8 cellular contexts compared by ENCODE assay signal in the genomic region with DNA sequence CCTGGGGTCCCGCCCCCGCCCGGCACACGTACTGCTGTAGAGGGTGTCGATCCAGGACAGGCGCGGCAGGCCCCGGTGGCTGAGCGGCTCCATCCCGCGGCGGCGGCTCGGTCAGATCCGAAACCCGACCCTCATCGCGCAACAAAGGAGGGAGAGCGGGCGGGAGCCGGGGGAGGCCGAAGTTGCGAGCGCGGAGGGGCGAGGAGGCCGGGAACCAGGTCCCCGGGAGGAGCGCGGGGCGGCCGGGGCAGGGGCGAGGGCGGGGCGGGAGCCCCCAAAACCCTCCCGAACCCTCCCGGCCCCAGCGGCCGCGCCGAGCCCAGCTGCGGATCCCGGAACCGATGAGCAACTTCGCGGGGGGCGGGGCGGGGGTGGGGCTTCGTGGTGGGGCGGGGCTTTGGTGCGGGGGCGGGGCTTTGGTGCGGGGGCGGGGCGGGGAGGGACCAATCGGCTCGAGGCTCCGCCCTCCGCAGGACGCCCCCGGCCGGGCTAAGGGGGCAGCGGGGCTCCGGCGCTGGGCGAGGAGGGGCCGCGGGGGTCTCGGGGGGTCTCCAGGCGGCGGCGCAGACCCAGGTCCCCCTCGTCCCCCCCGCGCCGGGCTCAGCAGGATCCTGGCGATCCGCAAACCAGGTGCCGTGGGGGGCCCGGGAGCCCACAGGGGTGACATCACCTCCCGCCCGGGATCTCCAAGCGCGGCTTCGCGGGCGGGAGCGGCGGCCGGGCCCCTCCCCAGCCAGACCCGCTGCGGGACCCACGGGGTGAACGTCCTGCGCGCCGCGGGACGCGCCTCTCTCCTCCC. TPM values are rescaled to one million over a fixed set of nuclear protein-coding genes. Genes with fewer than 3 reads are reported as not detected.
A peak's percentile ranks its signal among the peaks of the same experiment; 100 is the strongest.
DNase-seq lines count a peak whose midpoint lies in the region; ATAC-seq and TF ChIP-seq lines count a peak whose summit lies in the region.

ABR (minus strand) TSS at position 347 of the 799 bp plus-strand sequence; CDS start at position 93, 254 bp downstream.

- H3K4me3 ChIP-seq in coronary artery (peak within 1 kb of the TSS; percentile 91), lower leg skin (ENCODE audit: low read depth, poor library complexity, severe bottlenecking) (peak within 1 kb of the TSS; percentile 53)

- WGBS in lower leg skin, 2 donors, result 1% methylated on average over 23 to 39 of the region's 100 CpGs

- intact Hi-C loops in lower leg skin (cut with DNase I; ENCODE audit: low total_unique reads), result loop anchor here (10.0 kb wide), 1 partner anchor 55 kb away; no protein-coding TSS in a partner anchor

- DNase-seq in NCI-H82 (lab: John Stamatoyannopoulos, UW), result peak; percentile 53
- DNase-seq in NCI-H82 treated with DMSO at 0.1 percent for 48 hours (lab: John Stamatoyannopoulos, UW; ENCODE audit: unreplicated experiment), result no peak
- DNase-seq in coronary artery (ENCODE audit: low spot score), result no peak
- DNase-seq in lower leg skin (ENCODE audit: low spot score in 2 of 2), result peak in 1 of 2 donors; percentile 91
- DNase-seq in stimulated activated CD8-positive, alpha-beta memory T cell treated with anti-CD3 and anti-CD28 coated beads, Interleukin-12 subunit alpha, Interleukin-12 subunit beta, amount 100 ng/mL, for 1 hour (ENCODE audit: low read depth), result peak; percentile 40
- DNase-seq in hepatic stellate cell (ENCODE audit: low spot score), result no peak

- TF ChIP-seq POLR2A in lower leg skin (IDR thresholded peaks at IDR 0.05), result no peak

- H3K27ac ChIP-seq in coronary artery, result peak within 1 kb of the TSS; percentile 61 to 77

- TF ChIP-seq CTCF in coronary artery (IDR thresholded peaks at IDR 0.05) (no peak), lower leg skin (IDR thresholded peaks at IDR 0.05) (no peak)

- peak; percentile 39 for ATAC-seq in activated CD4-positive, CD25-positive, alpha-beta regulatory T cell treated with anti-CD3 and anti-CD28 coated beads, Interleukin-2, amount 50 U/mL, for 24 hours
- no peak for ATAC-seq in GM18909 (IDR thresholded peaks at IDR 0.05; ENCODE audit: poor library complexity, unreplicated experiment)

RNA-seq across cellular contexts. Expression of gene ABR, which starts in this region (rescaled TPM):
- total RNA-seq in lower leg skin, result 10 to 100 TPM; 60.9 to 98.8 (median 88.3) TPM

Comparison
In these comparisons a context has a peak if more than half of its experiments do, and no peak if none do; other contexts are left out.
1. DNase-seq: peak in NCI-H82 (single experiment) and stimulated activated CD8-positive, alpha-beta memory T cell treated with anti-CD3 and anti-CD28 coated beads, Interleukin-12 subunit alpha, Interleukin-12 subunit beta, amount 100 ng/mL, for 1 hour (single experiment); none in NCI-H82 treated with DMSO at 0.1 percent for 48 hours (single experiment), coronary artery (single experiment) and hepatic stellate cell (single experiment).